Comparison of ENCODE assay signal across 15 cellular contexts in genomic region chr7:135156290-135156689, GRCh38. TPM values are rescaled to one million over a fixed set of nuclear protein-coding genes. Genes with fewer than 3 reads are reported as not detected.
A peak's percentile ranks its signal among the peaks of the same experiment; 100 is the strongest.
DNase-seq lines count a peak whose midpoint lies in the region; ATAC-seq, FAIRE-seq and TF ChIP-seq lines count a peak whose summit lies in the region.
"Had no signal": no experiment of that assay in that cellular context is flagged by ENCODE, and none has a peak within 500 bp of the region (broad histone marks: within the 10 kb centered on the region; RNA-seq: fewer than 3 reads in every experiment).

No MANE protein-coding gene starts in this region.

- TF ChIP-seq RAD21 in K562 (CRISPR knock-in tag; conservative IDR thresholded peaks at IDR 0.05 in 1 of 2, IDR thresholded peaks at IDR 0.05 in 1 of 2) = no peak

- no peak overlapping the region for H2AFZ ChIP-seq in K562 (ENCODE audit: low read depth, low read length)

- H3K4me2 ChIP-seq in K562 (ENCODE audit: insufficient read depth, low read length) = no peak overlapping the region
- H3K4me2 ChIP-seq: BLaER1 treated with 17β-estradiol and CSF1 and Interleukin-3, amounts not matched to agents 10 nM and 100 nM had no signal

- no peak for FAIRE-seq in K562 (lab: Jason Lieb, UNC)
- FAIRE-seq: G401.6 had no signal

- H3K9me1 ChIP-seq in K562 (ENCODE audit: control insufficient read depth, insufficient read depth, low read length) = no peaks in the 10 kb centered on the region

- H3K4me3 ChIP-seq in HEK293 (ENCODE audit: low read depth, low read length) (no peak overlapping the region), K562 (no peak overlapping the region), gastrocnemius medialis (no peak overlapping the region), endodermal cell (ENCODE audit: low read length) (no peak overlapping the region)

- CTCF ChIA-PET in Calu3 (lab: Charles Lee) (no interaction called here), HEK293 (lab: Yijun Ruan, JAX) (no interaction called here), K562 (lab: Yijun Ruan, JAX; ENCODE audit: low intra/inter-chr PET ratio) (no interaction called here)

- in situ Hi-C loops in K562 (cut with MboI) = no loop called here
- in situ Hi-C loops in gastrocnemius medialis (cut with MboI; ENCODE audit: low sequenced_read_pairs in 4 of 4) = no loop called here

- H3K36me3 ChIP-seq in HEK293 (ENCODE audit: control insufficient read depth in 2 of 2, insufficient read depth in 1 of 2, low read length in 2 of 2) = peaks cover 0 to 3% of the 10 kb centered on the region in 2 experiments; a peak in 1 of 3 replicates
- H3K36me3 ChIP-seq in K562 (ENCODE audit: control insufficient read depth, insufficient read depth, low read length) = peaks cover 5% of the 10 kb centered on the region; the same call in 2 of the 3 replicates
- peaks cover 0 to 15% of the 10 kb centered on the region in 2 donors for H3K36me3 ChIP-seq in gastrocnemius medialis
- no peaks in the 10 kb centered on the region for H3K36me3 ChIP-seq in endodermal cell (ENCODE audit: control insufficient read depth, insufficient read depth, low read length)

- TF ChIP-seq CTCF in Calu3 (IDR thresholded peaks at IDR 0.05; ENCODE audit: unreplicated experiment) (no peak), HEK293 (tag by site-specific recombination; IDR thresholded peaks at IDR 0.05) (no peak), K562 (IDR thresholded peaks at IDR 0.05 in 2 of 3, conservative IDR thresholded peaks at IDR 0.05 in 1 of 3; ENCODE audit: insufficient read depth in 2 of 3, low read depth in 1 of 3, low read length in 3 of 3) (no peak), gastrocnemius medialis (IDR thresholded peaks at IDR 0.05 in 4 of 5, conservative IDR thresholded peaks at IDR 0.05 in 1 of 5) (no peak), GM10266 (IDR thresholded peaks at IDR 0.05; ENCODE audit: control insufficient read depth, insufficient read depth, low read depth, missing control alignments) (no peak), endodermal cell (conservative IDR thresholded peaks at IDR 0.05) (no peak)

- 10% methylated on average over 1 of the region's 1 CpG for WGBS in K562 (ENCODE audit: insufficient coverage, low coverage, missing lambda C conversion rate)
- 93% methylated on average over 1 of the region's 1 CpG; no CpG with 5 or more reads in 1 of the 2 experiments for WGBS in endodermal cell (ENCODE audit: insufficient coverage in 1 of 2, insufficient read length in 1 of 2), 2 experiments

- H3K79me2 ChIP-seq in K562 (ENCODE audit: control insufficient read depth, insufficient read depth, low read length) = no peaks in the 10 kb centered on the region

- BruUV-seq in Calu3 (replicated peaks; lab: Mats Ljungman, UMichigan) (no TSS peak), K562 (replicated peaks; lab: Mats Ljungman, UMichigan) (no TSS peak)

- TF ChIP-seq EP300 in K562 (IDR thresholded peaks at IDR 0.05; ENCODE audit: low read length) = no peak

- POLR2A ChIA-PET in HEK293 (lab: Yijun Ruan, JAX) (no interaction called here), K562 (lab: Yijun Ruan, JAX) (interaction anchor here (0.7 kb wide), 1 partner anchor 647 kb away, joined by 3 read pairs; no protein-coding TSS in a partner anchor)

- H3K4me3 Mint-ChIP-seq in Calu3 (ENCODE audit: low read depth, unreplicated experiment) = no peak overlapping the region
- H3K4me3 Mint-ChIP-seq in endodermal cell = no peak overlapping the region
- H3K4me3 Mint-ChIP-seq: B cell; CD8-positive, alpha-beta T cell had no signal

- H3K27ac ChIP-seq in HEK293 (ENCODE audit: extremely low read depth, low read depth, low read length) = no peak overlapping the region
- H3K27ac ChIP-seq in K562 (ENCODE audit: extremely low read depth, low read depth, low read length) = no peak overlapping the region
- H3K27ac ChIP-seq in gastrocnemius medialis = peak overlapping the region; percentile 93 to 97 (median 96)
- H3K27ac ChIP-seq in endodermal cell (ENCODE audit: low read depth, low read length) = no peak overlapping the region
- H3K27ac ChIP-seq: BLaER1 treated with 17β-estradiol and CSF1 and Interleukin-3, amounts not matched to agents 10 nM and 100 nM had no signal

- H3K4me1 Mint-ChIP-seq in Calu3 (ENCODE audit: low read depth, unreplicated experiment) (peaks cover 21% of the 10 kb centered on the region), endodermal cell (peaks cover 13% of the 10 kb centered on the region)

- H3K4me1 ChIP-seq in HEK293 (ENCODE audit: control insufficient read depth, insufficient read depth, low read length) (no peaks in the 10 kb centered on the region), K562 (replicated peaks in 1 of 2; ENCODE audit: control insufficient read depth in 2 of 2, insufficient read depth in 2 of 2, low read length in 2 of 2) (peaks cover 4 to 21% of the 10 kb centered on the region in 2 experiments; a peak in 4 of 5 replicates), gastrocnemius medialis (peaks cover 75 to 90% of the 10 kb centered on the region in 2 donors), endodermal cell (ENCODE audit: control insufficient read depth, insufficient read depth, low read length) (peaks cover 4% of the 10 kb centered on the region)

- H3K9me3 Mint-ChIP-seq in Calu3 (ENCODE audit: low read depth, unreplicated experiment) = peaks cover 10% of the 10 kb centered on the region
- peaks cover 49% of the 10 kb centered on the region for H3K9me3 Mint-ChIP-seq in endodermal cell

- H3K36me3 Mint-ChIP-seq in Calu3 (ENCODE audit: insufficient read depth, unreplicated experiment) (peaks cover 6% of the 10 kb centered on the region), endodermal cell (ENCODE audit: low read depth) (peaks cover 47% of the 10 kb centered on the region)

- H3K27ac Mint-ChIP-seq in Calu3 (ENCODE audit: unreplicated experiment) (peak overlapping the region; percentile 19), endodermal cell (no peak overlapping the region)
- H3K27ac Mint-ChIP-seq: B cell had no signal

- H3K9ac ChIP-seq in K562 (ENCODE audit: insufficient read depth in 1 of 2, low read depth in 2 of 2, low read length in 2 of 2) (no peak overlapping the region), endodermal cell (ENCODE audit: extremely low read depth, low read length, poor library complexity, severe bottlenecking) (no peak overlapping the region)
- H3K9ac ChIP-seq: BLaER1 treated with 17β-estradiol and CSF1 and Interleukin-3, amounts not matched to agents 10 nM and 100 nM had no signal

- H3K9me3 ChIP-seq in HEK293 (ENCODE audit: control insufficient read depth, insufficient read depth, low read depth, low read length) (no peaks in the 10 kb centered on the region), K562 (replicated peaks; ENCODE audit: control insufficient read depth, insufficient read depth, low read depth, low read length) (peaks cover 25% of the 10 kb centered on the region), gastrocnemius medialis (no peaks in the 10 kb centered on the region), endodermal cell (ENCODE audit: control insufficient read depth, low read length) (peaks cover 29% of the 10 kb centered on the region)

- DNase-seq in Calu3 (no peak), K562 (ENCODE audit: extremely low read depth in 1 of 4, low spot score in 3 of 4) (no peak), gastrocnemius medialis (no peak), GM10266 (ENCODE audit: extremely low spot score) (no peak), endodermal cell (no peak)
- DNase-seq: CD8-positive, alpha-beta T cell; DMS 273 treated with DMSO at 0.1 percent for 48 hours; DMS53; GOT3; H7 had no signal

- TF ChIP-seq POLR2A in K562 (conservative IDR thresholded peaks at IDR 0.05) (no peak), gastrocnemius medialis (IDR thresholded peaks at IDR 0.05) (no peak)

- H3K27me3 Mint-ChIP-seq in Calu3 (ENCODE audit: unreplicated experiment) (no peaks in the 10 kb centered on the region), endodermal cell (ENCODE audit: insufficient read depth) (no peaks in the 10 kb centered on the region)
- H3K27me3 Mint-ChIP-seq: B cell had no signal

- no peaks in the 10 kb centered on the region for H3K27me3 ChIP-seq in K562 (ENCODE audit: control insufficient read depth in 2 of 2, insufficient read depth in 2 of 2, low read length in 2 of 2)
- no peaks in the 10 kb centered on the region for H3K27me3 ChIP-seq in gastrocnemius medialis
- H3K27me3 ChIP-seq in endodermal cell (ENCODE audit: control insufficient read depth, insufficient read depth, low read length, poor library complexity, severe bottlenecking) = no peaks in the 10 kb centered on the region
- H3K27me3 ChIP-seq: BLaER1 treated with 17β-estradiol and CSF1 and Interleukin-3, amounts not matched to agents 10 nM and 100 nM had no signal

- intact Hi-C loops in Calu3 (cut with micrococcal nuclease; ENCODE audit: unreplicated experiment) (no loop called here), K562 (cut with micrococcal nuclease) (no loop called here), gastrocnemius medialis (cut with DNase I; ENCODE audit: low total_unique reads) (loop anchor here (5.0 kb wide), 1 partner anchor 699 kb away; the partner anchor contains the start of gene AKR1B1)

- ATAC-seq in K562 (no peak), gastrocnemius medialis (no peak), GM21423 (IDR thresholded peaks at IDR 0.05; ENCODE audit: unreplicated experiment) (no peak)
- ATAC-seq: CD8-positive, alpha-beta T cell had no signal

- no peaks in the 10 kb centered on the region for H4K20me1 ChIP-seq in K562 (replicated peaks; ENCODE audit: control insufficient read depth, insufficient read depth, low read length)
- H4K20me1 ChIP-seq: BLaER1 treated with 17β-estradiol and CSF1 and Interleukin-3, amounts not matched to agents 10 nM and 100 nM had no signal

RNA-seq across cellular contexts. Expression of gene TMEM140, which starts 8.4 kb away (rescaled TPM):
- total RNA-seq in Calu3 (2022) (4.2 and 11.4 TPM in 2 replicates), K562 (2014; rRNA removed) (0.23 and 0.24 TPM in 2 replicates), K562 (2014; rRNA removed; fragmentation: Illumina TruSeq; extraction: Trizol) (0.15 and 0.22 TPM in 2 replicates), K562 (2015; rRNA removed; fragmentation: Illumina TruSeq; extraction: Trizol) (0.19 and 0.36 TPM in 2 replicates), K562 (2021) (0.29 and 0.33 TPM in 2 replicates), gastrocnemius medialis (100 to 1,000 TPM; 116 to 179 (median 145) TPM), endodermal cell (not detected)
- total RNA-seq in K562 (2011; cell fraction: chromatin; rRNA removed; ENCODE audit: low replicate concordance) = 0.37 and 0.60 TPM in 2 replicates
- 0.17 and 0.39 TPM in 2 replicates for total RNA-seq in K562 (2011; cell fraction: nucleolus; rRNA removed)
- not detected in 2 replicates for total RNA-seq in K562 (2011; cell fraction: nucleoplasm; rRNA removed)
- polyA plus RNA-seq in K562 (2011; rRNA removed) (0.03 TPM in 1 of 2 replicates, not detected in the other), K562 (2014; fragmentation: Illumina TruSeq; extraction: Trizol) (0.15 and 0.19 TPM in 2 replicates), K562 (2014; fragmentation: Nextera tagmentation; extraction: Ambion mirVana) (under 1 TPM; 0.35 to 0.82 TPM), K562 (2014; rRNA removed) (0.11 TPM in 1 of 2 replicates, not detected in the other)
- polyA plus RNA-seq in K562 (2011; cell fraction: cytosol; rRNA removed) = 0.04 TPM in 1 of 2 replicates, not detected in the other
- polyA plus RNA-seq in K562 (2011; cell fraction: nucleus; rRNA removed) = not detected in 2 replicates
- polyA plus RNA-seq in K562 (2012) = 12.5 and 24.1 TPM in 2 replicates
- polyA minus RNA-seq in K562 (2011; rRNA and poly(A)+ RNA removed) = 0.35 TPM in 1 of 2 replicates, not detected in the other
- polyA minus RNA-seq in K562 (2011; cell fraction: cytosol; rRNA and poly(A)+ RNA removed) = not detected in 2 replicates
- polyA minus RNA-seq in K562 (2011; cell fraction: nucleus; rRNA and poly(A)+ RNA removed) = 0.40 TPM in 1 of 2 replicates, not detected in the other
- polyA plus RNA-seq in endodermal cell (2013, experiment 1 of 2) = not detected
- not detected for polyA plus RNA-seq in endodermal cell (2013, experiment 2 of 2)
- total RNA-seq: H7 had no signal

RNA-seq across cellular contexts. Expression of gene CYREN, which starts 14.2 kb away (rescaled TPM):
- 84.8 and 89.0 TPM in 2 replicates for total RNA-seq in Calu3 (2022)
- 74.7 and 156 TPM in 2 replicates for total RNA-seq in K562 (2011; cell fraction: chromatin; rRNA removed; ENCODE audit: low replicate concordance)
- total RNA-seq in K562 (2011; cell fraction: nucleolus; rRNA removed) = 93.6 and 122 TPM in 2 replicates
- total RNA-seq in K562 (2011; cell fraction: nucleoplasm; rRNA removed) = 99.6 and 104 TPM in 2 replicates
- total RNA-seq in K562 (2014; rRNA removed) = 108 and 116 TPM in 2 replicates
- 73.8 and 79.8 TPM in 2 replicates for total RNA-seq in K562 (2014; rRNA removed; fragmentation: Illumina TruSeq; extraction: Trizol)
- total RNA-seq in K562 (2015; rRNA removed; fragmentation: Illumina TruSeq; extraction: Trizol) = 94.7 and 97.3 TPM in 2 replicates
- 93.9 and 102 TPM in 2 replicates for total RNA-seq in K562 (2021)
- 70.3 and 76.7 TPM in 2 replicates for polyA plus RNA-seq in K562 (2011; rRNA removed)
- 64.8 and 71.7 TPM in 2 replicates for polyA plus RNA-seq in K562 (2011; cell fraction: cytosol; rRNA removed)
- 63.9 and 68.6 TPM in 2 replicates for polyA plus RNA-seq in K562 (2011; cell fraction: nucleus; rRNA removed)
- polyA plus RNA-seq in K562 (2012) = 76.0 and 88.6 TPM in 2 replicates
- 88.8 and 93.4 TPM in 2 replicates for polyA plus RNA-seq in K562 (2014; fragmentation: Illumina TruSeq; extraction: Trizol)
- 10 to 100 TPM; 13.9 to 25.5 TPM for polyA plus RNA-seq in K562 (2014; fragmentation: Nextera tagmentation; extraction: Ambion mirVana)
- polyA plus RNA-seq in K562 (2014; rRNA removed) = 87.2 and 91.9 TPM in 2 replicates
- polyA minus RNA-seq in K562 (2011; rRNA and poly(A)+ RNA removed) = 91.4 and 96.8 TPM in 2 replicates
- 41.0 and 42.8 TPM in 2 replicates for polyA minus RNA-seq in K562 (2011; cell fraction: cytosol; rRNA and poly(A)+ RNA removed)
- 68.5 and 107 TPM in 2 replicates for polyA minus RNA-seq in K562 (2011; cell fraction: nucleus; rRNA and poly(A)+ RNA removed)
- 10 to 100 TPM; 11.8 to 51.5 (median 20.4) TPM for total RNA-seq in gastrocnemius medialis
- total RNA-seq in endodermal cell = 10 to 100 TPM; 60.6 to 67.8 TPM
- 38.5 TPM for polyA plus RNA-seq in endodermal cell (2013, experiment 1 of 2)
- polyA plus RNA-seq in endodermal cell (2013, experiment 2 of 2) = 29.7 TPM

RNA-seq across cellular contexts. Expression of gene WDR91, which starts 55.0 kb away (rescaled TPM):
- total RNA-seq in Calu3 (2022) = 21.2 and 24.3 TPM in 2 replicates
- 28.4 and 48.4 TPM in 2 replicates for total RNA-seq in K562 (2011; cell fraction: chromatin; rRNA removed; ENCODE audit: low replicate concordance)
- 26.5 and 27.3 TPM in 2 replicates for total RNA-seq in K562 (2011; cell fraction: nucleolus; rRNA removed)
- total RNA-seq in K562 (2011; cell fraction: nucleoplasm; rRNA removed) = 18.5 and 26.3 TPM in 2 replicates
- 10.1 and 12.0 TPM in 2 replicates for total RNA-seq in K562 (2014; rRNA removed)
- 4.9 and 5.8 TPM in 2 replicates for total RNA-seq in K562 (2014; rRNA removed; fragmentation: Illumina TruSeq; extraction: Trizol)
- total RNA-seq in K562 (2015; rRNA removed; fragmentation: Illumina TruSeq; extraction: Trizol) = 9.2 and 10.7 TPM in 2 replicates
- total RNA-seq in K562 (2021) = 12.1 and 18.2 TPM in 2 replicates
- 12.9 and 15.0 TPM in 2 replicates for polyA plus RNA-seq in K562 (2011; rRNA removed)
- polyA plus RNA-seq in K562 (2011; cell fraction: cytosol; rRNA removed) = 18.4 and 21.1 TPM in 2 replicates
- polyA plus RNA-seq in K562 (2011; cell fraction: nucleus; rRNA removed) = 69.8 and 70.6 TPM in 2 replicates
- 8.7 and 11.6 TPM in 2 replicates for polyA plus RNA-seq in K562 (2012)
- polyA plus RNA-seq in K562 (2014; fragmentation: Illumina TruSeq; extraction: Trizol) = 7.7 and 9.8 TPM in 2 replicates
- polyA plus RNA-seq in K562 (2014; fragmentation: Nextera tagmentation; extraction: Ambion mirVana) = 1 to 10 TPM; 1.9 to 2.1 TPM
- polyA plus RNA-seq in K562 (2014; rRNA removed) = 11.9 and 17.4 TPM in 2 replicates
- polyA minus RNA-seq in K562 (2011; rRNA and poly(A)+ RNA removed) = 8.4 and 9.3 TPM in 2 replicates
- polyA minus RNA-seq in K562 (2011; cell fraction: cytosol; rRNA and poly(A)+ RNA removed) = 8.6 and 9.1 TPM in 2 replicates
- polyA minus RNA-seq in K562 (2011; cell fraction: nucleus; rRNA and poly(A)+ RNA removed) = 15.2 and 24.0 TPM in 2 replicates
- 1 to 10 TPM; 3.6 to 8.0 (median 6.4) TPM for total RNA-seq in gastrocnemius medialis
- total RNA-seq in endodermal cell = 1 to 10 TPM; 8.2 to 9.6 TPM
- 11.9 TPM for polyA plus RNA-seq in endodermal cell (2013, experiment 1 of 2)
- polyA plus RNA-seq in endodermal cell (2013, experiment 2 of 2) = 14.5 TPM

Comparison
In these comparisons a context has a peak if more than half of its experiments do, and no peak if none do; other contexts are left out.
1. H3K27ac ChIP-seq: peak in gastrocnemius medialis (4 of 4); none in HEK293 (single experiment), K562 (single experiment) and endodermal cell (single experiment).